In the genomic region with DNA sequence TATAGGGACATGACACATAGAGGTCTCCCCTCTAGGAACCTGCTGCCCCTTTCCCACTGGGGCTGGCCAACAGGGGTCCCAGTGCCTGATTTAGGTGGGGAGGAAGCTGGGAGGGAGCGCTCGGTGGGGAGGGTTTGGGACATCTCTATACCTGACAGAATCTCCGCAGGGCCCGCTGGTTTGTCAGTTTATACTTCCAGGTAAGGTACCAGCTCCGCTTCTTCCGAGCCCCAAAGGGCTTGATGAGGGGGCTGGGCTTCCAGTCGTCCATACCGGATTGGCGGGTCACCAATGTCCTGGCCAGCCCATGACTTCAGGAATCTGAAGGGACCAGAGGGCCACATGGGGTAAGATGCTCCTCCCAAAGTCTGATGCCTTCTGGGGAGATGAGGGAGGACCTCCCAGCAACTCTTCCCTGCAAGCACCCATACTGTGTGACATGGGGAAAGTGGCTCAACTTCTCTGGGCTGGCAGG, we compare ENCODE assay signal across 1 cellular context.
TF ChIP-seq lines count a peak whose summit lies in the region.

No MANE protein-coding gene starts in this region.

TF ChIP-seq in HCT116, 20 proteins besides CTCF, POLR2A, EP300 and RAD21 (continued from another document):
- TF ChIP-seq, protein P1, sequence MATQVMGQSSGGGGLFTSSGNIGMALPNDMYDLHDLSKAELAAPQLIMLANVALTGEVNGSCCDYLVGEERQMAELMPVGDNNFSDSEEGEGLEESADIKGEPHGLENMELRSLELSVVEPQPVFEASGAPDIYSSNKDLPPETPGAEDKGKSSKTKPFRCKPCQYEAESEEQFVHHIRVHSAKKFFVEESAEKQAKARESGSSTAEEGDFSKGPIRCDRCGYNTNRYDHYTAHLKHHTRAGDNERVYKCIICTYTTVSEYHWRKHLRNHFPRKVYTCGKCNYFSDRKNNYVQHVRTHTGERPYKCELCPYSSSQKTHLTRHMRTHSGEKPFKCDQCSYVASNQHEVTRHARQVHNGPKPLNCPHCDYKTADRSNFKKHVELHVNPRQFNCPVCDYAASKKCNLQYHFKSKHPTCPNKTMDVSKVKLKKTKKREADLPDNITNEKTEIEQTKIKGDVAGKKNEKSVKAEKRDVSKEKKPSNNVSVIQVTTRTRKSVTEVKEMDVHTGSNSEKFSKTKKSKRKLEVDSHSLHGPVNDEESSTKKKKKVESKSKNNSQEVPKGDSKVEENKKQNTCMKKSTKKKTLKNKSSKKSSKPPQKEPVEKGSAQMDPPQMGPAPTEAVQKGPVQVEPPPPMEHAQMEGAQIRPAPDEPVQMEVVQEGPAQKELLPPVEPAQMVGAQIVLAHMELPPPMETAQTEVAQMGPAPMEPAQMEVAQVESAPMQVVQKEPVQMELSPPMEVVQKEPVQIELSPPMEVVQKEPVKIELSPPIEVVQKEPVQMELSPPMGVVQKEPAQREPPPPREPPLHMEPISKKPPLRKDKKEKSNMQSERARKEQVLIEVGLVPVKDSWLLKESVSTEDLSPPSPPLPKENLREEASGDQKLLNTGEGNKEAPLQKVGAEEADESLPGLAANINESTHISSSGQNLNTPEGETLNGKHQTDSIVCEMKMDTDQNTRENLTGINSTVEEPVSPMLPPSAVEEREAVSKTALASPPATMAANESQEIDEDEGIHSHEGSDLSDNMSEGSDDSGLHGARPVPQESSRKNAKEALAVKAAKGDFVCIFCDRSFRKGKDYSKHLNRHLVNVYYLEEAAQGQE (IDR thresholded peaks at IDR 0.05; ENCODE audit: low read depth): no peak
